In genomic region chr11:65500262-65501004, GRCh38 we compare ENCODE assay signal across 8 cellular contexts.
DNase-seq lines count a peak whose midpoint lies in the region; ATAC-seq and TF ChIP-seq lines count a peak whose summit lies in the region.

No MANE protein-coding gene starts in this region.

- H3K4me3 ChIP-seq in GM12875 (ENCODE audit: low read depth, low read length) (peak overlapping the region; percentile 90), iPS-15b (ENCODE audit: low read depth, low read length) (peak overlapping the region; percentile 91)

- H3K27me3 Mint-ChIP-seq in activated naive CD4-positive, alpha-beta T cell treated with anti-CD3 and anti-CD28 coated beads, Interleukin-2, amount 10 ng/mL, durations not matched to agents 7 days and 5 days = peaks cover 4% of the 10 kb centered on the region

- CTCF ChIA-PET in activated naive CD4-positive, alpha-beta T cell treated with anti-CD3 and anti-CD28 coated beads, Interleukin-2, amount 10 ng/mL, durations not matched to agents 7 days and 5 days (lab: Charles Lee) = interaction anchor here (1.0 to 4.9 kb wide), 2 partner anchors 78 to 85 kb away, joined by 3 to 53 read pairs; partner anchors contain the start of gene NEAT1

- peak overlapping the region; percentile 98 for H3K9ac ChIP-seq in iPS-15b (ENCODE audit: low read depth, low read length)

- H3K9me3 Mint-ChIP-seq in activated naive CD4-positive, alpha-beta T cell treated with anti-CD3 and anti-CD28 coated beads, Interleukin-2, amount 10 ng/mL, durations not matched to agents 7 days and 5 days = no peaks in the 10 kb centered on the region

- no peaks in the 10 kb centered on the region for H3K9me3 ChIP-seq in iPS-15b (ENCODE audit: control insufficient read depth, insufficient read depth, low read length)

- no peaks in the 10 kb centered on the region for H3K27me3 ChIP-seq in iPS-15b (ENCODE audit: control insufficient read depth, insufficient read depth, low read length)

- peaks cover 30% of the 10 kb centered on the region for H3K4me1 Mint-ChIP-seq in activated naive CD4-positive, alpha-beta T cell treated with anti-CD3 and anti-CD28 coated beads, Interleukin-2, amount 10 ng/mL, durations not matched to agents 7 days and 5 days

- H3K36me3 Mint-ChIP-seq in activated naive CD4-positive, alpha-beta T cell treated with anti-CD3 and anti-CD28 coated beads, Interleukin-2, amount 10 ng/mL, durations not matched to agents 7 days and 5 days = peaks cover 22% of the 10 kb centered on the region

- H3K4me1 ChIP-seq in iPS-15b (ENCODE audit: control insufficient read depth, insufficient read depth, low read length) = peaks cover 13% of the 10 kb centered on the region

- peaks cover 48% of the 10 kb centered on the region for H3K36me3 ChIP-seq in iPS-15b (ENCODE audit: control insufficient read depth, insufficient read depth, low read length)

- DNase-seq in NCI-H1694 treated with DMSO at 0.1 percent for 48 hours (lab: John Stamatoyannopoulos, UW) (peak; percentile 42), iPS-NIHi11 (ENCODE audit: low spot score) (no peak)
- peak; percentile 63 for DNase-seq in activated naive CD4-positive, alpha-beta T cell treated with anti-CD3 and anti-CD28 coated beads, Interleukin-2, amount 10 ng/mL, durations not matched to agents 7 days and 5 days
- DNase-seq in stimulated activated CD8-positive, alpha-beta memory T cell treated with anti-CD3 and anti-CD28 coated beads, Interleukin-4, amount 100 ng/mL, for 24 hours (ENCODE audit: low read depth) = peak; percentile 30
- DNase-seq in activated CD4-positive, CD25-positive, alpha-beta regulatory T cell treated with anti-CD3 and anti-CD28 coated beads, Interleukin-2, amount 50 U/mL, for 72 hours = no peak

- no peak for ATAC-seq in HG02678 (IDR thresholded peaks at IDR 0.05; ENCODE audit: unreplicated experiment)

- no peak overlapping the region for H3K4me3 Mint-ChIP-seq in activated naive CD4-positive, alpha-beta T cell treated with anti-CD3 and anti-CD28 coated beads, Interleukin-2, amount 10 ng/mL, durations not matched to agents 7 days and 5 days

- H3K27ac Mint-ChIP-seq in activated naive CD4-positive, alpha-beta T cell treated with anti-CD3 and anti-CD28 coated beads, Interleukin-2, amount 10 ng/mL, durations not matched to agents 7 days and 5 days = no peak overlapping the region

- TF ChIP-seq CTCF in GM12875 (IDR thresholded peaks at IDR 0.05; ENCODE audit: borderline replicate concordance, insufficient read depth, low read depth, low read length) = no peak

Comparison
In these comparisons a context has a peak if more than half of its experiments do, and no peak if none do; other contexts are left out.
1. DNase-seq: peak in NCI-H1694 treated with DMSO at 0.1 percent for 48 hours (single experiment), activated naive CD4-positive, alpha-beta T cell treated with anti-CD3 and anti-CD28 coated beads, Interleukin-2, amount 10 ng/mL, durations not matched to agents 7 days and 5 days (single experiment) and stimulated activated CD8-positive, alpha-beta memory T cell treated with anti-CD3 and anti-CD28 coated beads, Interleukin-4, amount 100 ng/mL, for 24 hours (single experiment); none in activated CD4-positive, CD25-positive, alpha-beta regulatory T cell treated with anti-CD3 and anti-CD28 coated beads, Interleukin-2, amount 50 U/mL, for 72 hours (single experiment) and iPS-NIHi11 (single experiment).